Comparison of ENCODE assay signal across 21 cellular contexts in genomic region chr10:13103554-13103953, GRCh38. TPM values are rescaled to one million over a fixed set of nuclear protein-coding genes. Genes with fewer than 3 reads are reported as not detected.
DNase-seq lines count a peak whose midpoint lies in the region; ATAC-seq, FAIRE-seq and TF ChIP-seq lines count a peak whose summit lies in the region.
"Had no signal": no experiment of that assay in that cellular context is flagged by ENCODE, and none has a peak within 500 bp of the region (broad histone marks: within the 10 kb centered on the region; RNA-seq: fewer than 3 reads in every experiment).

No MANE protein-coding gene starts in this region.

- no peaks in the 10 kb centered on the region for H3K27me3 ChIP-seq in IMR-90 (ENCODE audit: control insufficient read depth, insufficient read depth, low read length)
- H3K27me3 ChIP-seq in subcutaneous abdominal adipose tissue (ENCODE audit: control insufficient read depth in 5 of 5, insufficient read depth in 4 of 5, low read length in 5 of 5): no peaks in the 10 kb centered on the region
- no peaks in the 10 kb centered on the region for H3K27me3 ChIP-seq in MG63

- H3K36me3 Mint-ChIP-seq in activated naive CD8-positive, alpha-beta T cell: peaks cover 4% of the 10 kb centered on the region
- H3K36me3 Mint-ChIP-seq in activated naive CD8-positive, alpha-beta T cell treated with anti-CD3 and anti-CD28 coated beads, Interleukin-2, amount 50 U/mL, for 24 hours (ENCODE audit: low read depth): peaks cover 10% of the 10 kb centered on the region
- peaks cover 22% of the 10 kb centered on the region for H3K36me3 Mint-ChIP-seq in central memory CD8-positive, alpha-beta T cell (ENCODE audit: insufficient read depth)

- H3K79me1 ChIP-seq in IMR-90 (ENCODE audit: low read depth in 1 of 2, low read length in 2 of 2): peaks cover 32 to 63% of the 10 kb centered on the region in 2 experiments

- peaks cover 68% of the 10 kb centered on the region for H3K4me1 Mint-ChIP-seq in activated naive CD8-positive, alpha-beta T cell (ENCODE audit: low read depth)
- H3K4me1 Mint-ChIP-seq in activated naive CD8-positive, alpha-beta T cell treated with anti-CD3 and anti-CD28 coated beads, Interleukin-2, amount 50 U/mL, for 24 hours: peaks cover 64% of the 10 kb centered on the region
- H3K4me1 Mint-ChIP-seq in central memory CD8-positive, alpha-beta T cell: peaks cover 79% of the 10 kb centered on the region

- H3K36me3 ChIP-seq in IMR-90 (ENCODE audit: control insufficient read depth, insufficient read depth, low read length) (peaks cover 5% of the 10 kb centered on the region), subcutaneous abdominal adipose tissue (ENCODE audit: control insufficient read depth in 5 of 5, insufficient read depth in 5 of 5, low read length in 5 of 5) (peaks cover 0 to 15% (median 10%) of the 10 kb centered on the region in 5 donors), MG63 (no peaks in the 10 kb centered on the region; the same call in 1 of the 2 replicates)

- H3K4me2 ChIP-seq in IMR-90 (ENCODE audit: low read depth, low read length): no peak overlapping the region

- WGBS in IMR-90 (ENCODE audit: extremely low coverage in 2 of 2, insufficient read length in 1 of 2), 2 experiments: no CpG with 5 or more reads among the region's 2 CpGs

- no TSS peak for BruUV-seq in IMR-90 (replicated peaks; lab: Mats Ljungman, UMichigan)

- H2BK120ac ChIP-seq in IMR-90 (ENCODE audit: low read depth, low read length): no peak overlapping the region

- H3K23ac ChIP-seq in IMR-90 (ENCODE audit: low read depth, low read length): 0 out of 2 replicates have a peak overlapping the region, but pooled peaks have one; percentile 38

- H3K4me3 Mint-ChIP-seq in activated naive CD8-positive, alpha-beta T cell: no peak overlapping the region
- no peak overlapping the region for H3K4me3 Mint-ChIP-seq in activated naive CD8-positive, alpha-beta T cell treated with anti-CD3 and anti-CD28 coated beads, Interleukin-2, amount 50 U/mL, for 24 hours
- no peak overlapping the region for H3K4me3 Mint-ChIP-seq in central memory CD8-positive, alpha-beta T cell

- H3K27ac Mint-ChIP-seq in activated naive CD8-positive, alpha-beta T cell: peak overlapping the region; percentile 54
- H3K27ac Mint-ChIP-seq in activated naive CD8-positive, alpha-beta T cell treated with anti-CD3 and anti-CD28 coated beads, Interleukin-2, amount 50 U/mL, for 24 hours: no peak overlapping the region
- peak overlapping the region; percentile 4 for H3K27ac Mint-ChIP-seq in central memory CD8-positive, alpha-beta T cell (ENCODE audit: low read depth)

- H3K4me1 ChIP-seq in IMR-90 (ENCODE audit: control insufficient read depth, insufficient read depth, low read length) (peaks cover 10% of the 10 kb centered on the region), subcutaneous abdominal adipose tissue (ENCODE audit: control insufficient read depth in 5 of 5, insufficient read depth in 5 of 5, low read length in 5 of 5) (peaks cover 0 to 53% (median 42%) of the 10 kb centered on the region in 5 donors)

- H4K91ac ChIP-seq in IMR-90 (ENCODE audit: insufficient read depth, low read depth, low read length): no peak overlapping the region

- TF ChIP-seq CTCF in IMR-90 (conservative IDR thresholded peaks at IDR 0.05; ENCODE audit: low read depth, low read length): no peak

- intact Hi-C loops in IMR-90 (cut with micrococcal nuclease): no loop called here

- no peak overlapping the region for H2BK5ac ChIP-seq in IMR-90 (ENCODE audit: low read depth, low read length, poor library complexity, severe bottlenecking)

- FAIRE-seq in H54 (lab: Jason Lieb, UNC): no peak
- FAIRE-seq: D721Med, G401.6, HTR-8/SVneo had no signal

- H3K4ac ChIP-seq in IMR-90 (ENCODE audit: low read depth, low read length): no peak overlapping the region

- in situ Hi-C loops in IMR-90 (cut with MboI; ENCODE audit: low sequenced_read_pairs): no loop called here

- no peak overlapping the region for H3K56ac ChIP-seq in IMR-90 (ENCODE audit: extremely low read depth, insufficient read depth, low read length)

- POLR2A ChIA-PET in IMR-90 (lab: Charles Lee; ENCODE audit: unreplicated experiment): no interaction called here

- TF ChIP-seq POLR2A in IMR-90 (IDR thresholded peaks at IDR 0.05; ENCODE audit: low read depth, low read length): no peak
- no peak for TF ChIP-seq POLR2A in H54 (IDR thresholded peaks at IDR 0.05; ENCODE audit: low read depth, low read length)

- no peaks in the 10 kb centered on the region for H3K27me3 Mint-ChIP-seq in activated naive CD8-positive, alpha-beta T cell
- H3K27me3 Mint-ChIP-seq in activated naive CD8-positive, alpha-beta T cell treated with anti-CD3 and anti-CD28 coated beads, Interleukin-2, amount 50 U/mL, for 24 hours: no peaks in the 10 kb centered on the region
- no peaks in the 10 kb centered on the region for H3K27me3 Mint-ChIP-seq in central memory CD8-positive, alpha-beta T cell

- H2BK20ac ChIP-seq in IMR-90 (ENCODE audit: low read depth, low read length): no peak overlapping the region

- ATAC-seq in activated naive CD8-positive, alpha-beta T cell treated with anti-CD3 and anti-CD28 coated beads, Interleukin-2, amount 50 U/mL, for 24 hours: no peak
- no peak for ATAC-seq in IMR-90 (ENCODE audit: low read depth)
- ATAC-seq in central memory CD8-positive, alpha-beta T cell (replicated peaks; ENCODE audit: extremely low read depth, poor library complexity, severe bottlenecking): no peak
- ATAC-seq: HCT116 had no signal

- no peak overlapping the region for H2AK5ac ChIP-seq in IMR-90 (ENCODE audit: low read depth, low read length)

- no peak overlapping the region for H3K14ac ChIP-seq in IMR-90 (replicated peaks; ENCODE audit: low read depth, low read length)

- H3K9me3 Mint-ChIP-seq in activated naive CD8-positive, alpha-beta T cell (ENCODE audit: low read depth): no peaks in the 10 kb centered on the region
- H3K9me3 Mint-ChIP-seq in activated naive CD8-positive, alpha-beta T cell treated with anti-CD3 and anti-CD28 coated beads, Interleukin-2, amount 50 U/mL, for 24 hours: no peaks in the 10 kb centered on the region
- no peaks in the 10 kb centered on the region for H3K9me3 Mint-ChIP-seq in central memory CD8-positive, alpha-beta T cell

- H3K27ac ChIP-seq in IMR-90 (ENCODE audit: insufficient read depth, low read length) (no peak overlapping the region), subcutaneous abdominal adipose tissue (ENCODE audit: low read depth, low read length) (peak overlapping the region; percentile 87)
- H3K27ac ChIP-seq: HL-60 had no signal

- no peak for DNase-seq in activated naive CD8-positive, alpha-beta T cell treated with anti-CD3 and anti-CD28 coated beads, Interleukin-2, amount 50 U/mL, for 24 hours
- DNase-seq in IMR-90: no peak
- no peak for DNase-seq in central memory CD8-positive, alpha-beta T cell (ENCODE audit: low spot score in 2 of 2)
- DNase-seq in MG63: no peak
- DNase-seq in H54 (ENCODE audit: insufficient read length, low spot score): no peak
- DNase-seq: ACHN, DND-41, MV-4-11, NCI-H1436 treated with DMSO at 0.1 percent for 48 hours, NCI-H2029 treated with DMSO at 0.1 percent for 48 hours, NCI-H2171 treated with DMSO at 0.1 percent for 48 hours, NCI-H748 treated with DMSO at 0.1 percent for 48 hours, OCI-M1, SIG-M5 had no signal

- dilution Hi-C loops in IMR-90 (cut with HindIII; ENCODE audit: low sequenced_read_pairs, unreplicated experiment): no loop called here

- no peak for TF ChIP-seq RAD21 in IMR-90 (IDR thresholded peaks at IDR 0.05; ENCODE audit: low read length)

- no peak overlapping the region for H3K18ac ChIP-seq in IMR-90 (ENCODE audit: low read depth, low read length)

- H3K9ac ChIP-seq in IMR-90 (ENCODE audit: low read depth, low read length): no peak overlapping the region
- no peak overlapping the region for H3K9ac ChIP-seq in subcutaneous abdominal adipose tissue (ENCODE audit: low read length in 5 of 5)

- peaks cover 18% of the 10 kb centered on the region for H3K9me1 ChIP-seq in IMR-90 (ENCODE audit: insufficient read depth, low read length)

- H4K20me1 ChIP-seq in IMR-90 (ENCODE audit: insufficient read depth, low read length): peaks cover 22% of the 10 kb centered on the region; the same call in 1 of the 2 replicates

- no peak overlapping the region for H4K8ac ChIP-seq in IMR-90 (ENCODE audit: low read depth in 2 of 2, low read length in 2 of 2)

- no peak overlapping the region for H2AK9ac ChIP-seq in IMR-90 (replicated peaks; ENCODE audit: low read depth, low read length, poor library complexity)

- H2AFZ ChIP-seq in IMR-90 (replicated peaks; ENCODE audit: low read length, poor library complexity): no peak overlapping the region

- CTCF ChIA-PET in IMR-90 (lab: Yijun Ruan, JAX): no interaction called here

- H3K4me3 ChIP-seq in IMR-90 (ENCODE audit: insufficient read depth, low read depth, low read length) (no peak overlapping the region), subcutaneous abdominal adipose tissue (ENCODE audit: low read depth in 1 of 5, low read length in 5 of 5) (no peak overlapping the region), MG63 (no peak overlapping the region)

- H4K5ac ChIP-seq in IMR-90 (ENCODE audit: low read depth, low read length): no peak overlapping the region

- H3K9me3 ChIP-seq in IMR-90 (ENCODE audit: control insufficient read depth, insufficient read depth, low read length): no peaks in the 10 kb centered on the region
- no peaks in the 10 kb centered on the region for H3K9me3 ChIP-seq in subcutaneous abdominal adipose tissue (ENCODE audit: control insufficient read depth in 5 of 5, low read length in 5 of 5)
- no peaks in the 10 kb centered on the region for H3K9me3 ChIP-seq in MG63

- no peak overlapping the region for H2BK15ac ChIP-seq in IMR-90 (ENCODE audit: low read depth, low read length)

TF ChIP-seq in IMR-90, 13 proteins besides CTCF, POLR2A, EP300 and RAD21 (continues in another document):
- TF ChIP-seq RFX5 (IDR thresholded peaks at IDR 0.05; ENCODE audit: low read depth, low read length) (no peak), MAFK (IDR thresholded peaks at IDR 0.05; ENCODE audit: low read depth, low read length) (no peak), FOS (IDR thresholded peaks at IDR 0.05; ENCODE audit: low read depth, low read length) (no peak)

RNA-seq across cellular contexts. Expression of gene OPTN, which starts 3.6 kb away (rescaled TPM):
- total RNA-seq in IMR-90 (2012; rRNA removed): 34.8 and 56.9 TPM in 2 replicates
- polyA plus RNA-seq in IMR-90 (2012; rRNA removed): 39.1 and 41.4 TPM in 2 replicates
- polyA plus RNA-seq in IMR-90 (2012; cell fraction: cytosol; rRNA removed): 10.2 and 14.9 TPM in 2 replicates
- polyA plus RNA-seq in IMR-90 (2012; cell fraction: nucleus; rRNA removed; ENCODE audit: low replicate concordance): 7.7 and 46.9 TPM in 2 replicates
- 12.6 and 14.0 TPM in 2 replicates for total RNA-seq in MG63 (2014; rRNA removed; shearing (Covaris generic); ENCODE audit: low replicate concordance)

RNA-seq across cellular contexts. Expression of gene MCM10, which starts 57.8 kb away (rescaled TPM):
- 11.8 and 14.4 TPM in 2 replicates for total RNA-seq in IMR-90 (2012; rRNA removed)
- polyA plus RNA-seq in IMR-90 (2012; rRNA removed): 4.9 and 5.4 TPM in 2 replicates
- polyA plus RNA-seq in IMR-90 (2012; cell fraction: cytosol; rRNA removed): 0.69 and 1.3 TPM in 2 replicates
- polyA plus RNA-seq in IMR-90 (2012; cell fraction: nucleus; rRNA removed; ENCODE audit: low replicate concordance): 1.1 and 3.5 TPM in 2 replicates
- total RNA-seq in MG63 (2014; rRNA removed; shearing (Covaris generic); ENCODE audit: low replicate concordance): 16.3 and 27.8 TPM in 2 replicates
